Comparison of ENCODE assay signal across 8 cellular contexts in the genomic region with DNA sequence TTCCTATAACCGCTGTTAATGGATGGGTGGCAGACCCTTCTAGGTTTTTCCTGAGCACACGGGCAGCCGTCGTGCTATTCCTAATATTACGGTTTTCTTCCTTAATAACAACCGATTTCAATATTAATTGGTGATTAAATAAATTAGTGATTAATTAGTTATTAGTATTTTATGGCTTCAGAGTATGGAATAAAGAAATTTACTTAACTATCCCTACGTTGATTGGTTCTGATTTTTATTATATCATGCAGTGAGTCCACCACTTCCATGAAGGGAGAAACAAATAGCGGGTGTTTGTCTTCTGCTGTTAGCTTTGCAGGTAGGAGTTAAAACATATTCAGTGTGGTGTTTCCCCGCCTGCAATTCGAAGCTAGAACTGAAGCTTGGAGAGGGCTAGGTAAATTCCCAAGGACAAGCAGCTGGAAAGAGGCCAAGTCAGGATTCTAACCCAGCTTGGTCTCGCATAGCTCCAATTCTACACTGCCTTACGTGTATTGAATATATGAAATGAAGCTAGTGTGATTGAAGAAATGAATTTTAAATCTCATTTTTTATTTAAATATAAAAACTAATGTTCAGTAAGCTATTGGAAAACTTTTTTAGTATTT. TPM values are rescaled to one million over a fixed set of nuclear protein-coding genes. Genes with fewer than 3 reads are reported as not detected.
DNase-seq lines count a peak whose midpoint lies in the region; ATAC-seq, FAIRE-seq and TF ChIP-seq lines count a peak whose summit lies in the region.

No MANE protein-coding gene starts in this region.

- H3K4me3 ChIP-seq in GM12875 (ENCODE audit: low read depth, low read length) (peak overlapping the region; percentile 87), HepG2 (replicated peaks in 1 of 3; ENCODE audit: insufficient read depth in 1 of 3, low read depth in 2 of 3, low read length in 3 of 3) (0 out of 6 replicates have a peak overlapping the region, but pooled peaks of 2 of the 3 experiments have one; percentile 67 to 71)

- ATAC-seq in HepG2 (no peak), HG02852 (IDR thresholded peaks at IDR 0.05; ENCODE audit: unreplicated experiment) (no peak), HG02885 (IDR thresholded peaks at IDR 0.05; ENCODE audit: poor library complexity, unreplicated experiment) (no peak)

- no peak for TF ChIP-seq POLR2A in HepG2 (IDR thresholded peaks at IDR 0.05; ENCODE audit: insufficient read depth in 1 of 2, low read depth in 2 of 2, low read length in 2 of 2)

- no peak for FAIRE-seq in HepG2 (lab: Jason Lieb, UNC)

- intact Hi-C loops in HepG2 (cut with micrococcal nuclease; ENCODE audit: unreplicated experiment): no loop called here

- CTCF ChIA-PET in HepG2 (lab: Yijun Ruan, JAX; ENCODE audit: low intra/inter-chr PET ratio, low total read pairs): no interaction called here

- DNase-seq in NCI-H748 (lab: John Stamatoyannopoulos, UW; ENCODE audit: unreplicated experiment): peak; percentile 69
- peak in 6 of 61 donors; percentile 2 to 35 (median 10) for DNase-seq in caudate nucleus (lab: John Stamatoyannopoulos, UW)
- DNase-seq in HepG2 (ENCODE audit: low spot score): no peak
- peak in 7 of 49 donors; percentile 3 to 34 (median 13) for DNase-seq in substantia nigra (lab: John Stamatoyannopoulos, UW)
- DNase-seq in middle frontal gyrus (ENCODE audit: extremely low spot score, low spot score): no peak

- H4K20me1 ChIP-seq in HepG2 (ENCODE audit: insufficient read depth, low read length): no peaks in the 10 kb centered on the region

- H3K79me2 ChIP-seq in HepG2 (ENCODE audit: insufficient read depth, low read length): no peaks in the 10 kb centered on the region

- peaks cover 12% of the 10 kb centered on the region; the same call in 1 of the 2 replicates for H3K4me1 ChIP-seq in HepG2 (ENCODE audit: insufficient read depth, low read length)

- no peaks in the 10 kb centered on the region for H3K36me3 ChIP-seq in HepG2 (replicated peaks in 1 of 2; ENCODE audit: control insufficient read depth in 1 of 2, insufficient read depth in 2 of 2, low read length in 2 of 2)

- POLR2A ChIA-PET in HepG2 (lab: Yijun Ruan, JAX): no interaction called here

- WGBS in HepG2 (ENCODE audit: low lambda C conversion rate): 77% methylated on average over 12 of the region's 12 CpGs

- H3K9ac ChIP-seq in HepG2 (ENCODE audit: insufficient read depth, low read depth, low read length): no peak overlapping the region

- in situ Hi-C loops in HepG2 (cut with HindIII; ENCODE audit: extremely low pct_ligation_motif_present, low pct_unique_long_range_greater_than_20kb): no loop called here

- peak overlapping the region; percentile 100 for H3K27ac ChIP-seq in caudate nucleus (ENCODE audit: low read depth, low read length)
- H3K27ac ChIP-seq in HepG2 (ENCODE audit: extremely low read length, insufficient read depth, low read length): peak overlapping the region; percentile 84
- H3K27ac ChIP-seq in substantia nigra (ENCODE audit: low read depth, low read length, poor library complexity, severe bottlenecking): peak overlapping the region; percentile 99

- TF ChIP-seq EP300 in HepG2 (IDR thresholded peaks at IDR 0.05; ENCODE audit: low read depth in 2 of 2, low read length in 2 of 2): no peak
- TF ChIP-seq EP300 in HepG2 (CRISPR knock-in tag; IDR thresholded peaks at IDR 0.05; ENCODE audit: borderline replicate concordance): no peak

- peak overlapping the region; percentile 70 for H3K4me2 ChIP-seq in HepG2 (ENCODE audit: low read depth, low read length)

- BruUV-seq in HepG2 (replicated peaks; lab: Mats Ljungman, UMichigan): no TSS peak

- TF ChIP-seq CTCF in GM12875 (IDR thresholded peaks at IDR 0.05; ENCODE audit: borderline replicate concordance, insufficient read depth, low read depth, low read length): no peak
- TF ChIP-seq CTCF in HepG2 (CRISPR knock-in tag; IDR thresholded peaks at IDR 0.05): no peak

- peak overlapping the region; percentile 99 for H2AFZ ChIP-seq in HepG2 (ENCODE audit: low read length)

- H3K9me3 ChIP-seq in HepG2 (ENCODE audit: low read length): no peaks in the 10 kb centered on the region

- TF ChIP-seq RAD21 in HepG2 (CRISPR knock-in tag; IDR thresholded peaks at IDR 0.05): no peak

- no peaks in the 10 kb centered on the region; a peak in 1 of 5 replicates for H3K27me3 ChIP-seq in HepG2 (ENCODE audit: control insufficient read depth in 1 of 2, insufficient read depth in 2 of 2, low read length in 2 of 2)

TF ChIP-seq in HepG2, 621 proteins besides CTCF, POLR2A, EP300 and RAD21 (continues in another document):
- no peak for TF ChIP-seq ZNF124 (CRISPR knock-in tag; IDR thresholded peaks at IDR 0.05)
- TF ChIP-seq ZFP36L1 (CRISPR knock-in tag; IDR thresholded peaks at IDR 0.05): no peak
- no peak for TF ChIP-seq HBP1 (CRISPR knock-in tag; IDR thresholded peaks at IDR 0.05; ENCODE audit: low read depth)
- no peak for TF ChIP-seq TSC22D2 (CRISPR knock-in tag; IDR thresholded peaks at IDR 0.05; ENCODE audit: borderline replicate concordance)
- TF ChIP-seq GTF3A (CRISPR knock-in tag; conservative IDR thresholded peaks at IDR 0.05): no peak
- no peak for TF ChIP-seq ATRX (CRISPR knock-in tag; IDR thresholded peaks at IDR 0.05; ENCODE audit: borderline replicate concordance)
- TF ChIP-seq GLMP (CRISPR knock-in tag; IDR thresholded peaks at IDR 0.05; ENCODE audit: borderline replicate concordance): no peak
- no peak for TF ChIP-seq FOXP1 (IDR thresholded peaks at IDR 0.05)
- TF ChIP-seq FOXP1 (CRISPR knock-in tag; IDR thresholded peaks at IDR 0.05): no peak
- TF ChIP-seq ZBTB38 (CRISPR knock-in tag; IDR thresholded peaks at IDR 0.05): no peak
- TF ChIP-seq, protein P1, sequence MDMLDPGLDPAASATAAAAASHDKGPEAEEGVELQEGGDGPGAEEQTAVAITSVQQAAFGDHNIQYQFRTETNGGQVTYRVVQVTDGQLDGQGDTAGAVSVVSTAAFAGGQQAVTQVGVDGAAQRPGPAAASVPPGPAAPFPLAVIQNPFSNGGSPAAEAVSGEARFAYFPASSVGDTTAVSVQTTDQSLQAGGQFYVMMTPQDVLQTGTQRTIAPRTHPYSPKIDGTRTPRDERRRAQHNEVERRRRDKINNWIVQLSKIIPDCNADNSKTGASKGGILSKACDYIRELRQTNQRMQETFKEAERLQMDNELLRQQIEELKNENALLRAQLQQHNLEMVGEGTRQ (IDR thresholded peaks at IDR 0.05; ENCODE audit: low read depth, low read length): no peak
- TF ChIP-seq, protein P1 (CRISPR knock-in tag; IDR thresholded peaks at IDR 0.05; ENCODE audit: borderline replicate concordance): no peak
- no peak for TF ChIP-seq U2AF2 (IDR thresholded peaks at IDR 0.05; ENCODE audit: low read depth, low read length)
- TF ChIP-seq ZNF232 (CRISPR knock-in tag; IDR thresholded peaks at IDR 0.05; ENCODE audit: borderline replicate concordance): no peak

RNA-seq across cellular contexts. Expression of gene CSTF2T, which starts 0.9 kb away (rescaled TPM):
- 7.2 and 9.2 TPM in 2 replicates for total RNA-seq in HepG2 (2016; rRNA removed; fragmentation: Illumina TruSeq; extraction: Trizol)
- 0.40 and 0.71 TPM in 2 replicates for total RNA-seq in HepG2 (2016; cell fraction: cytosol; rRNA removed; fragmentation: Illumina TruSeq; extraction: Trizol; ENCODE audit: low read depth)
- 7.5 and 8.0 TPM in 2 replicates for total RNA-seq in HepG2 (2016; cell fraction: insoluble cytoplasmic fraction; rRNA removed; fragmentation: Illumina TruSeq; extraction: Trizol)
- total RNA-seq in HepG2 (2016; cell fraction: membrane; rRNA removed; fragmentation: Illumina TruSeq; extraction: Trizol): 1.9 TPM in 2 replicates
- 4.9 and 5.7 TPM in 2 replicates for total RNA-seq in HepG2 (2016; cell fraction: nucleus; rRNA removed; fragmentation: Illumina TruSeq; extraction: Trizol)
- polyA plus RNA-seq in HepG2 (2011; rRNA removed): 1.4 and 1.8 TPM in 2 replicates
- 0.64 and 0.95 TPM in 2 replicates for polyA plus RNA-seq in HepG2 (2011; cell fraction: cytosol; rRNA removed)
- 1.1 and 1.8 TPM in 2 replicates for polyA plus RNA-seq in HepG2 (2011; cell fraction: nucleus; rRNA removed)
- 2.3 and 3.6 TPM in 2 replicates for polyA plus RNA-seq in HepG2 (2012)
- 0.29 and 0.33 TPM in 2 replicates for polyA plus RNA-seq in HepG2 (2016; cell fraction: cytosol; fragmentation: Illumina TruSeq; extraction: Trizol; ENCODE audit: low read depth)
- polyA plus RNA-seq in HepG2 (2016; cell fraction: insoluble cytoplasmic fraction; fragmentation: Illumina TruSeq; extraction: Trizol; ENCODE audit: low read depth): 6.6 and 6.8 TPM in 2 replicates
- 0.68 and 0.99 TPM in 2 replicates for polyA plus RNA-seq in HepG2 (2016; cell fraction: membrane; fragmentation: Illumina TruSeq; extraction: Trizol; ENCODE audit: low read depth)
- 4.8 and 5.0 TPM in 2 replicates for polyA plus RNA-seq in HepG2 (2016; cell fraction: nucleus; fragmentation: Illumina TruSeq; extraction: Trizol; ENCODE audit: insufficient read depth, low read depth)
- polyA minus RNA-seq in HepG2 (2011; rRNA and poly(A)+ RNA removed; ENCODE audit: low replicate concordance): 2.3 and 13.1 TPM in 2 replicates
- 1.1 and 1.6 TPM in 2 replicates for polyA minus RNA-seq in HepG2 (2011; cell fraction: cytosol; rRNA and poly(A)+ RNA removed)
- polyA minus RNA-seq in HepG2 (2011; cell fraction: nucleus; rRNA and poly(A)+ RNA removed): 5.4 and 5.7 TPM in 2 replicates
